1 cellular context compared by ENCODE assay signal in genomic region chr21:44364151-44365053, GRCh38.
A peak's percentile ranks its signal among the peaks of the same experiment; 100 is the strongest.
TF ChIP-seq lines count a peak whose summit lies in the region.

No MANE protein-coding gene starts in this region.

TF ChIP-seq in HepG2, 621 proteins besides CTCF, POLR2A, EP300 and RAD21:
- TF ChIP-seq GABPB1 (CRISPR knock-in tag; IDR thresholded peaks at IDR 0.05) (peak; percentile 15; the same call in 1 of the 2 replicates), ZNF687 (CRISPR knock-in tag; IDR thresholded peaks at IDR 0.05) (peak; percentile 28; the same call in 1 of the 2 replicates), SRY (CRISPR knock-in tag; IDR thresholded peaks at IDR 0.05) (no peak), HNF1B (CRISPR knock-in tag; IDR thresholded peaks at IDR 0.05) (no peak), STAG1 (CRISPR knock-in tag; IDR thresholded peaks at IDR 0.05) (peak; percentile 38; the same call in 1 of the 2 replicates)
